Comparison of ENCODE assay signal across 20 cellular contexts in genomic region chr14:84343637-84344036, GRCh38.
DNase-seq lines count a peak whose midpoint lies in the region; ATAC-seq, FAIRE-seq and TF ChIP-seq lines count a peak whose summit lies in the region.
"Had no signal": no experiment of that assay in that cellular context is flagged by ENCODE, and none has a peak within 500 bp of the region (broad histone marks: within the 10 kb centered on the region; RNA-seq: fewer than 3 reads in every experiment).

No MANE protein-coding gene starts in this region.

- H3K36me3 ChIP-seq in HepG2 (replicated peaks in 1 of 2; ENCODE audit: control insufficient read depth in 1 of 2, insufficient read depth in 2 of 2, low read length in 2 of 2) (no peaks in the 10 kb centered on the region), right lobe of liver (no peaks in the 10 kb centered on the region), SJCRH30 (no peaks in the 10 kb centered on the region)
- H3K36me3 ChIP-seq: ascending aorta, esophagus muscularis mucosa, MG63 had no signal

- H4K20me1 ChIP-seq in HepG2 (ENCODE audit: insufficient read depth, low read length): no peaks in the 10 kb centered on the region

- no peak for TF ChIP-seq RAD21 in HepG2 (CRISPR knock-in tag; IDR thresholded peaks at IDR 0.05)

- no peak overlapping the region for H2AFZ ChIP-seq in HepG2 (ENCODE audit: low read length)

- POLR2A ChIA-PET in HepG2 (lab: Yijun Ruan, JAX): no interaction called here

- DNase-seq in HepG2 (ENCODE audit: low spot score): no peak
- DNase-seq in right lobe of liver: no peak
- DNase-seq in cardiac fibroblast (ENCODE audit: low read depth in 2 of 2): peak; percentile 65 to 71
- DNase-seq in iris pigment epithelial cell (ENCODE audit: low read depth): peak; percentile 87
- no peak for DNase-seq in activated CD4-positive, alpha-beta T cell treated with anti-CD3 and anti-CD28 coated beads, Interleukin-2, amount 50 U/mL, for 1 hour
- no peak for DNase-seq in GM12892 (ENCODE audit: insufficient read length)
- no peak for DNase-seq in OCI-M2 (lab: John Stamatoyannopoulos, UW; ENCODE audit: unreplicated experiment)
- DNase-seq in SJCRH30: no peak
- DNase-seq: activated CD4-positive, alpha-beta T cell treated with anti-CD3 and anti-CD28 coated beads, Interleukin-2, amount 10 ng/mL, durations not matched to agents 24 days and 14 days; activated naive CD4-positive, alpha-beta T cell; C1 segment of cervical spinal cord; kidney; MG63; NCI-H1436 treated with DMSO at 0.1 percent for 48 hours; NCI-H446; stimulated activated CD4-positive, alpha-beta T cell treated with anti-CD3 and anti-CD28 coated beads, Interleukin-15, amount 100 ng/mL, for 24 hours had no signal

- no peak for TF ChIP-seq POLR2A in HepG2 (IDR thresholded peaks at IDR 0.05; ENCODE audit: insufficient read depth in 1 of 2, low read depth in 2 of 2, low read length in 2 of 2)
- TF ChIP-seq POLR2A in right lobe of liver (IDR thresholded peaks at IDR 0.05): no peak
- TF ChIP-seq POLR2A in GM12892 (IDR thresholded peaks at IDR 0.05; ENCODE audit: low read depth, low read length): no peak

- CTCF ChIA-PET in HepG2 (lab: Yijun Ruan, JAX; ENCODE audit: low intra/inter-chr PET ratio, low total read pairs): no interaction called here

- no peak overlapping the region for H3K4me2 ChIP-seq in HepG2 (ENCODE audit: low read depth, low read length)

- intact Hi-C loops in HepG2 (cut with micrococcal nuclease; ENCODE audit: unreplicated experiment): no loop called here
- intact Hi-C loops in right lobe of liver (cut with DNase I): no loop called here

- WGBS in HepG2 (ENCODE audit: low lambda C conversion rate): 1% methylated on average over 3 of the region's 3 CpGs
- WGBS in right lobe of liver (ENCODE audit: insufficient coverage, low coverage, low lambda C conversion rate, missing lambda C conversion rate): 26% methylated on average over 3 of the region's 3 CpGs

- H3K9me3 ChIP-seq in HepG2 (ENCODE audit: low read length): peaks cover 86% of the 10 kb centered on the region
- no peaks in the 10 kb centered on the region for H3K9me3 ChIP-seq in right lobe of liver
- H3K9me3 ChIP-seq in SJCRH30 (replicated peaks): no peaks in the 10 kb centered on the region; the same call in 1 of the 2 replicates
- H3K9me3 ChIP-seq: ascending aorta, esophagus muscularis mucosa, MG63 had no signal

- H3K27ac ChIP-seq in HepG2 (ENCODE audit: extremely low read length, insufficient read depth, low read length) (no peak overlapping the region), right lobe of liver (no peak overlapping the region), SJCRH30 (no peak overlapping the region)
- H3K27ac ChIP-seq: ascending aorta, esophagus muscularis mucosa, RWPE1 had no signal

- TF ChIP-seq CTCF in HepG2 (CRISPR knock-in tag; IDR thresholded peaks at IDR 0.05) (no peak), right lobe of liver (IDR thresholded peaks at IDR 0.05) (no peak), cardiac fibroblast (IDR thresholded peaks at IDR 0.05; ENCODE audit: low read depth, low read length) (no peak)

- FAIRE-seq in HepG2 (lab: Jason Lieb, UNC) (no peak), GM12892 (lab: Jason Lieb, UNC) (no peak)
- FAIRE-seq: kidney had no signal

- no peak for TF ChIP-seq EP300 in HepG2 (IDR thresholded peaks at IDR 0.05; ENCODE audit: low read depth in 2 of 2, low read length in 2 of 2)
- no peak for TF ChIP-seq EP300 in HepG2 (CRISPR knock-in tag; IDR thresholded peaks at IDR 0.05; ENCODE audit: borderline replicate concordance)

- H3K27me3 ChIP-seq in HepG2 (ENCODE audit: control insufficient read depth in 1 of 2, insufficient read depth in 2 of 2, low read length in 2 of 2): no peaks in the 10 kb centered on the region
- H3K27me3 ChIP-seq in right lobe of liver: no peaks in the 10 kb centered on the region
- no peaks in the 10 kb centered on the region for H3K27me3 ChIP-seq in SJCRH30
- H3K27me3 ChIP-seq: ascending aorta, esophagus muscularis mucosa, MG63 had no signal

- H3K9ac ChIP-seq in HepG2 (ENCODE audit: insufficient read depth, low read depth, low read length): no peak overlapping the region

- no peaks in the 10 kb centered on the region for H3K79me2 ChIP-seq in HepG2 (ENCODE audit: insufficient read depth, low read length)

- ATAC-seq in HepG2 (no peak), right lobe of liver (no peak)
- ATAC-seq: stimulated activated memory B cell treated with anti-CD40 and anti-IgM and Interleukin-4, amounts not matched to agents 10 μg/mL and 1 μg/mL and 100 μg/mL, for 72 hours had no signal

- no TSS peak for BruUV-seq in HepG2 (replicated peaks; lab: Mats Ljungman, UMichigan)

- in situ Hi-C loops in HepG2 (cut with HindIII; ENCODE audit: extremely low pct_ligation_motif_present, low pct_unique_long_range_greater_than_20kb): no loop called here

- H3K4me3 ChIP-seq in HepG2 (replicated peaks in 1 of 3; ENCODE audit: insufficient read depth in 1 of 3, low read depth in 2 of 3, low read length in 3 of 3) (no peak overlapping the region), right lobe of liver (no peak overlapping the region), cardiac fibroblast (replicated peaks in 1 of 2; ENCODE audit: low read depth in 2 of 2, low read length in 2 of 2) (no peak overlapping the region), SJCRH30 (no peak overlapping the region)
- H3K4me3 ChIP-seq: ascending aorta, esophagus muscularis mucosa, MG63 had no signal

- H3K4me1 ChIP-seq in HepG2 (ENCODE audit: insufficient read depth, low read length) (no peaks in the 10 kb centered on the region), right lobe of liver (no peaks in the 10 kb centered on the region), SJCRH30 (no peaks in the 10 kb centered on the region)
- H3K4me1 ChIP-seq: ascending aorta had no signal

TF ChIP-seq in HepG2, 621 proteins besides CTCF, POLR2A, EP300 and RAD21:
- TF ChIP-seq DBP (CRISPR knock-in tag; IDR thresholded peaks at IDR 0.05; ENCODE audit: not compliant biosample characterization) (no peak), CREB1 (IDR thresholded peaks at IDR 0.05) (peak; percentile 57), CREB1 (CRISPR knock-in tag; IDR thresholded peaks at IDR 0.05) (no peak)

Comparison
In these comparisons a context has a peak if more than half of its experiments do, and no peak if none do; other contexts are left out.
1. DNase-seq: peak in cardiac fibroblast (2 of 2) and iris pigment epithelial cell (single experiment); none in HepG2 (single experiment), right lobe of liver (0 of 3), activated CD4-positive, alpha-beta T cell treated with anti-CD3 and anti-CD28 coated beads, Interleukin-2, amount 50 U/mL, for 1 hour (single experiment), GM12892 (single experiment), OCI-M2 (single experiment) and SJCRH30 (0 of 2).